Comparison of ENCODE assay signal across 10 cellular contexts in genomic region chr1:64915381-64916274, GRCh38. TPM values are rescaled to one million over a fixed set of nuclear protein-coding genes. Genes with fewer than 3 reads are reported as not detected.
DNase-seq lines count a peak whose midpoint lies in the region; ATAC-seq and TF ChIP-seq lines count a peak whose summit lies in the region.
"Had no signal": no experiment of that assay in that cellular context is flagged by ENCODE, and none has a peak within 500 bp of the region (broad histone marks: within the 10 kb centered on the region; RNA-seq: fewer than 3 reads in every experiment).

No MANE protein-coding gene starts in this region.

- peak overlapping the region in 1 of 2 donors; percentile 13 for H3K9ac ChIP-seq in duodenal mucosa (ENCODE audit: low read depth in 1 of 2, low read length in 2 of 2)
- H3K9ac ChIP-seq in mucosa of stomach (ENCODE audit: low read length), result peak overlapping the region; percentile 3

- no peak for TF ChIP-seq CTCF in BJ (IDR thresholded peaks at IDR 0.05; ENCODE audit: insufficient read depth, low read depth, low read length)

- H3K9me3 ChIP-seq in duodenal mucosa (ENCODE audit: control insufficient read depth in 1 of 2, low read length in 2 of 2), result no peaks in the 10 kb centered on the region
- no peaks in the 10 kb centered on the region for H3K9me3 ChIP-seq in mucosa of stomach (ENCODE audit: control insufficient read depth, low read length)
- H3K9me3 ChIP-seq: neutrophil had no signal

- H3K36me3 ChIP-seq in BJ (ENCODE audit: control insufficient read depth, insufficient read depth, low read length) (no peaks in the 10 kb centered on the region), duodenal mucosa (ENCODE audit: control insufficient read depth in 1 of 2, insufficient read depth in 2 of 2, low read length in 2 of 2) (no peaks in the 10 kb centered on the region), mucosa of stomach (ENCODE audit: control insufficient read depth, insufficient read depth, low read length) (no peaks in the 10 kb centered on the region)
- H3K36me3 ChIP-seq: neutrophil, WERI-Rb-1 had no signal

- CTCF ChIA-PET in BJ (lab: Yijun Ruan, JAX), result no interaction called here

- POLR2A ChIA-PET in BJ (lab: Charles Lee), result interaction anchor here (0.6 kb wide), 1 partner anchor 66 kb away, joined by 3 read pairs; no protein-coding TSS in a partner anchor

- DNase-seq in BJ (ENCODE audit: low read depth) (peak; percentile 26), NCI-H526 (lab: John Stamatoyannopoulos, UW) (peak; percentile 72 to 75), activated gamma-delta T cell (lab: John Stamatoyannopoulos, UW) (no peak), cortex of kidney (lab: John Stamatoyannopoulos, UW) (no peak)
- DNase-seq: WERI-Rb-1 had no signal

- no peaks in the 10 kb centered on the region for H3K27me3 ChIP-seq in BJ (ENCODE audit: control insufficient read depth, insufficient read depth, low read length)
- no peaks in the 10 kb centered on the region for H3K27me3 ChIP-seq in duodenal mucosa (ENCODE audit: control insufficient read depth in 1 of 2, insufficient read depth in 2 of 2, low read length in 2 of 2)
- H3K27me3 ChIP-seq in mucosa of stomach (ENCODE audit: control insufficient read depth, insufficient read depth, low read length), result no peaks in the 10 kb centered on the region
- H3K27me3 ChIP-seq: neutrophil had no signal

- H3K4me1 ChIP-seq in duodenal mucosa (ENCODE audit: control insufficient read depth in 1 of 2, insufficient read depth in 2 of 2, low read length in 2 of 2) (peaks cover 31 to 55% of the 10 kb centered on the region in 2 donors), mucosa of stomach (ENCODE audit: control insufficient read depth, insufficient read depth, low read length) (peaks cover 57% of the 10 kb centered on the region)

- no peak overlapping the region for H3K4me3 ChIP-seq in BJ (ENCODE audit: low read depth, low read length)
- H3K4me3 ChIP-seq in duodenal mucosa (ENCODE audit: low read depth in 1 of 2, low read length in 2 of 2), result peak overlapping the region; percentile 32 to 38
- H3K4me3 ChIP-seq in mucosa of stomach (ENCODE audit: low read length), result no peak overlapping the region

- H3K27ac ChIP-seq in duodenal mucosa (ENCODE audit: low read depth, low read length), result peak overlapping the region; percentile 30
- H3K27ac ChIP-seq: neutrophil, WERI-Rb-1 had no signal

- ATAC-seq in HG02884 (IDR thresholded peaks at IDR 0.05; ENCODE audit: unreplicated experiment), result no peak
- no peak for ATAC-seq in HG03460 (IDR thresholded peaks at IDR 0.05; ENCODE audit: unreplicated experiment)

RNA-seq across cellular contexts. Expression of gene JAK1, which starts 50.7 kb away (rescaled TPM):
- 95.0 and 121 TPM in 2 replicates for polyA plus RNA-seq in BJ (2011; rRNA removed)
- 110 and 124 TPM in 2 replicates for polyA minus RNA-seq in BJ (2011; rRNA and poly(A)+ RNA removed)

Comparison
In these comparisons a context has a peak if more than half of its experiments do, and no peak if none do; other contexts are left out.
1. DNase-seq: peak in BJ (single experiment) and NCI-H526 (2 of 2); none in activated gamma-delta T cell (single experiment) and cortex of kidney (single experiment).
2. H3K4me3 ChIP-seq: peak in duodenal mucosa (2 of 2); none in BJ (single experiment) and mucosa of stomach (single experiment).